19 cellular contexts compared by ENCODE assay signal in the genomic region with DNA sequence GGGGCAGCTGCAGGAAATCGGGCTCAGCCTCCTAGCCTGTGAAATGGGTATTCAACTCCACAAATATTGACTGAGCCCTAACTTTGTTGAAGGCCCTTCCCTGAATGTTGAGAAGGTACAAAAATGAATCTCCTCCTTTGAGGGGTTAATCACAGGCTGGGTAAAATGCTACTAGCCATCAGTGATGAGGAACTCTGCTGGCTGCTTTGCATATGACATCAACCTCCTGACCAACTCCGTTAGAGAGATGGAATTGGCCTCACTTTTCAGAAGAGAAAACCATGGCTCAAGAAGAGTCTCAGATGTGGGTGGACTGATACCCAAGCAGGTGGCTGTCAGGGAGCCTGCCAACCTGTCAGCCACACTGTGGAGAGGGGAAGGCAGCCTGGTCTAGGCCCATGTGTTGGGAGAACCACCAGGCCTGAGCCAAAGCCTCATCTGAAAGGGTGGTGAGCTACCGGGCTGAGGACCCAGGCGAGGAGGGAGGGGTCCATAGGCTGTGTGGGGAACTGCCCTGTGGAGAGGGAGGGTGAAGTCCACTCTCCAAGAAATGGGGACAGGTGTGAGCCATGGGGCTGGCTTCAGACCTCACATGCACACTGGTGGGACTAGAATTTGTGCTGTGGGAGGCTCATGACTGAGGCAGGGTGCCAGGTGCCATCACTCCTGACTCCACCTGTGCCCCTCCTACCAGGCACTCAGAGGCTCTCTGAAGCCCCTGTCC. TPM values are rescaled to one million over a fixed set of nuclear protein-coding genes. Genes with fewer than 3 reads are reported as not detected.
DNase-seq lines count a peak whose midpoint lies in the region; ATAC-seq, FAIRE-seq and TF ChIP-seq lines count a peak whose summit lies in the region.
"Had no signal": no experiment of that assay in that cellular context is flagged by ENCODE, and none has a peak within 500 bp of the region (broad histone marks: within the 10 kb centered on the region; RNA-seq: fewer than 3 reads in every experiment).

No MANE protein-coding gene starts in this region.

- peak; percentile 69 for FAIRE-seq in GM12891 (lab: Jason Lieb, UNC)

- DNase-seq in GM12891 (ENCODE audit: insufficient read length, low spot score): no peak
- DNase-seq in head of caudate nucleus: no peak
- DNase-seq in naive thymus-derived CD4-positive, alpha-beta T cell: no peak
- DNase-seq: activated naive CD8-positive, alpha-beta T cell treated with anti-CD3 and anti-CD28 coated beads, Interleukin-2, amount 50 U/mL, for 24 hours; cortex of kidney; hippocampal formation; islet precursor cell; mammary epithelial cell; naive B cell; NCI-H2107; NCI-H524 treated with DMSO at 0.1 percent for 48 hours; stimulated activated CD8-positive, alpha-beta memory T cell treated with anti-CD3 and anti-CD28 coated beads, Interleukin-4, amount 100 ng/mL, for 48 hours had no signal

- POLR2A ChIA-PET in naive thymus-derived CD4-positive, alpha-beta T cell (lab: Charles Lee): no interaction called here

- no peaks in the 10 kb centered on the region for H4K20me1 ChIP-seq in KMS-11 (ENCODE audit: insufficient read depth)

- CTCF ChIA-PET in naive thymus-derived CD4-positive, alpha-beta T cell (lab: Charles Lee): interaction anchor here (0.7 kb wide), 1 partner anchor 137 kb away, joined by 4 read pairs; no protein-coding TSS in a partner anchor

- H3K4me3 Mint-ChIP-seq in naive thymus-derived CD4-positive, alpha-beta T cell: no peak overlapping the region
- H3K4me3 Mint-ChIP-seq: activated naive CD8-positive, alpha-beta T cell treated with anti-CD3 and anti-CD28 coated beads, Interleukin-2, amount 50 U/mL, for 24 hours; naive B cell had no signal

- no peak overlapping the region for H2AFZ ChIP-seq in KMS-11 (ENCODE audit: low read depth)

- peaks cover 0 to 2% (median 0%) of the 10 kb centered on the region in 5 donors for H3K36me3 Mint-ChIP-seq in naive thymus-derived CD4-positive, alpha-beta T cell
- H3K36me3 Mint-ChIP-seq: naive B cell had no signal

- TF ChIP-seq POLR2A in GM12891 (IDR thresholded peaks at IDR 0.05; ENCODE audit: low read depth, low read length): no peak

- intact Hi-C loops in head of caudate nucleus (cut with DNase I): no loop called here
- intact Hi-C loops in naive thymus-derived CD4-positive, alpha-beta T cell (cut with micrococcal nuclease): no loop called here

- H3K4me1 ChIP-seq in KMS-11 (ENCODE audit: low read depth, poor library complexity, severe bottlenecking): peaks cover 20% of the 10 kb centered on the region
- no peaks in the 10 kb centered on the region for H3K4me1 ChIP-seq in naive thymus-derived CD4-positive, alpha-beta T cell (ENCODE audit: control insufficient read depth in 2 of 2, insufficient read depth in 2 of 2, low read length in 2 of 2)
- H3K4me1 ChIP-seq: suprapubic skin, vagina had no signal

- peaks cover 0 to 10% (median 0%) of the 10 kb centered on the region in 7 donors for H3K4me1 Mint-ChIP-seq in naive thymus-derived CD4-positive, alpha-beta T cell
- H3K4me1 Mint-ChIP-seq: activated naive CD8-positive, alpha-beta T cell treated with anti-CD3 and anti-CD28 coated beads, Interleukin-2, amount 50 U/mL, for 24 hours had no signal

- no peak overlapping the region for H3K4me3 ChIP-seq in KMS-11 (IDR thresholded peaks at IDR 0.05; ENCODE audit: insufficient read depth, low read depth, low read length)
- no peak overlapping the region for H3K4me3 ChIP-seq in naive thymus-derived CD4-positive, alpha-beta T cell (ENCODE audit: low read length)
- H3K4me3 ChIP-seq: smooth muscle cell, suprapubic skin, vagina had no signal

- H3K27me3 Mint-ChIP-seq in naive thymus-derived CD4-positive, alpha-beta T cell: no peaks in the 10 kb centered on the region
- H3K27me3 Mint-ChIP-seq: activated naive CD8-positive, alpha-beta T cell treated with anti-CD3 and anti-CD28 coated beads, Interleukin-2, amount 50 U/mL, for 24 hours; naive B cell had no signal

- H3K27me3 ChIP-seq in KMS-11 (ENCODE audit: insufficient read depth, low read depth): no peaks in the 10 kb centered on the region
- no peaks in the 10 kb centered on the region for H3K27me3 ChIP-seq in naive thymus-derived CD4-positive, alpha-beta T cell (ENCODE audit: control insufficient read depth in 2 of 2, insufficient read depth in 2 of 2, low read length in 2 of 2)
- H3K27me3 ChIP-seq: suprapubic skin, vagina had no signal

- no peaks in the 10 kb centered on the region for H3K9me3 ChIP-seq in naive thymus-derived CD4-positive, alpha-beta T cell (ENCODE audit: control insufficient read depth in 2 of 3, low read length in 3 of 3)
- H3K9me3 ChIP-seq: suprapubic skin, vagina had no signal

- H3K36me3 ChIP-seq in KMS-11 (ENCODE audit: insufficient read depth): no peaks in the 10 kb centered on the region
- H3K36me3 ChIP-seq in naive thymus-derived CD4-positive, alpha-beta T cell (ENCODE audit: control insufficient read depth in 2 of 3, insufficient read depth in 3 of 3, low read length in 3 of 3): no peaks in the 10 kb centered on the region
- H3K36me3 ChIP-seq: suprapubic skin, vagina had no signal

- no peaks in the 10 kb centered on the region for H3K9me3 Mint-ChIP-seq in naive thymus-derived CD4-positive, alpha-beta T cell
- H3K9me3 Mint-ChIP-seq: activated naive CD8-positive, alpha-beta T cell treated with anti-CD3 and anti-CD28 coated beads, Interleukin-2, amount 50 U/mL, for 24 hours; naive B cell had no signal

- no peak for TF ChIP-seq CTCF in KMS-11 (conservative IDR thresholded peaks at IDR 0.05; ENCODE audit: low read depth, low read length)

- ATAC-seq in esophagus mucosa: peak; percentile 21
- ATAC-seq in naive thymus-derived CD4-positive, alpha-beta T cell: no peak
- ATAC-seq: activated naive CD8-positive, alpha-beta T cell treated with anti-CD3 and anti-CD28 coated beads, Interleukin-2, amount 50 U/mL, for 24 hours had no signal

- no peak overlapping the region for H3K9ac ChIP-seq in KMS-11

- peaks cover 10% of the 10 kb centered on the region; the same call in 1 of the 2 replicates for H3K79me2 ChIP-seq in KMS-11 (ENCODE audit: insufficient read depth, low read depth)

- peak overlapping the region; percentile 29; the same call in 1 of the 2 replicates for H3K4me2 ChIP-seq in KMS-11
- H3K4me2 ChIP-seq: smooth muscle cell had no signal

- H3K27ac ChIP-seq in KMS-11: peak overlapping the region; percentile 18
- no peak overlapping the region for H3K27ac ChIP-seq in naive thymus-derived CD4-positive, alpha-beta T cell (ENCODE audit: low read depth, low read length)
- H3K27ac ChIP-seq: suprapubic skin, vagina had no signal

- H3K27ac Mint-ChIP-seq in naive thymus-derived CD4-positive, alpha-beta T cell: peak overlapping the region in 1 of 9 donors; percentile 32
- H3K27ac Mint-ChIP-seq: activated naive CD8-positive, alpha-beta T cell treated with anti-CD3 and anti-CD28 coated beads, Interleukin-2, amount 50 U/mL, for 24 hours had no signal

TF ChIP-seq in GM12891, 5 proteins besides CTCF, POLR2A, EP300 and RAD21:
- TF ChIP-seq SPI1 (IDR thresholded peaks at IDR 0.05; ENCODE audit: low read depth, low read length) (peak; percentile 37), POU2F2 (IDR thresholded peaks at IDR 0.05; ENCODE audit: low read depth, low read length) (peak; percentile 93; the same call in 1 of the 2 replicates), TAF1 (IDR thresholded peaks at IDR 0.05; ENCODE audit: low read depth, low read length) (no peak), PAX5 (IDR thresholded peaks at IDR 0.05; ENCODE audit: insufficient read depth, low read length, severe bottlenecking) (no peak)
TF ChIP-seq in GM12891: peak in this region for 2.

RNA-seq across cellular contexts. Expression of gene CDCA5, which starts 11.8 kb away (rescaled TPM):
- polyA plus RNA-seq in GM12891 (2012; ENCODE audit: low read depth, missing spikeins): 43.2 TPM
- total RNA-seq in esophagus mucosa: 14.1 TPM
- total RNA-seq in naive thymus-derived CD4-positive, alpha-beta T cell: 10 to 100 TPM in 1 of 5 experiments, 1 to 10 TPM in 1, under 1 TPM in 3; 0.56 to 68.1 (median 0.81) TPM
- under 1 TPM; 0.31 to 0.47 TPM for polyA plus RNA-seq in naive thymus-derived CD4-positive, alpha-beta T cell

RNA-seq across cellular contexts. Expression of gene ZFPL1, which starts 12.0 kb away (rescaled TPM):
- 32.4 TPM for polyA plus RNA-seq in GM12891 (2012; ENCODE audit: low read depth, missing spikeins)
- 25.7 TPM for total RNA-seq in esophagus mucosa
- 10 to 100 TPM; 29.9 to 53.0 (median 49.3) TPM for total RNA-seq in naive thymus-derived CD4-positive, alpha-beta T cell
- polyA plus RNA-seq in naive thymus-derived CD4-positive, alpha-beta T cell: 10 to 100 TPM; 24.2 to 30.9 TPM

RNA-seq across cellular contexts. Expression of gene NAALADL1, which starts 13.7 kb away (rescaled TPM):
- 17.7 TPM for polyA plus RNA-seq in GM12891 (2012; ENCODE audit: low read depth, missing spikeins)
- 2.7 TPM for total RNA-seq in esophagus mucosa
- 10 to 100 TPM; 12.2 to 23.4 (median 18.8) TPM for total RNA-seq in naive thymus-derived CD4-positive, alpha-beta T cell
- 10 to 100 TPM; 18.6 to 25.3 TPM for polyA plus RNA-seq in naive thymus-derived CD4-positive, alpha-beta T cell
- total RNA-seq: Daoy, SK-MEL-5 had no signal

RNA-seq across cellular contexts. Expression of gene VPS51, which starts 23.9 kb away (rescaled TPM):
- 78.4 TPM for polyA plus RNA-seq in GM12891 (2012; ENCODE audit: low read depth, missing spikeins)
- 76.4 TPM for total RNA-seq in esophagus mucosa
- total RNA-seq in naive thymus-derived CD4-positive, alpha-beta T cell: 100 to 1,000 TPM; 159 to 269 (median 256) TPM
- polyA plus RNA-seq in naive thymus-derived CD4-positive, alpha-beta T cell: 100 to 1,000 TPM; 106 to 130 TPM

RNA-seq across cellular contexts. Expression of gene SAC3D1, which starts 31.1 kb away (rescaled TPM):
- 10.0 TPM for polyA plus RNA-seq in GM12891 (2012; ENCODE audit: low read depth, missing spikeins)
- 11.3 TPM for total RNA-seq in esophagus mucosa
- total RNA-seq in naive thymus-derived CD4-positive, alpha-beta T cell: 10 to 100 TPM in 1 of 5 experiments, 1 to 10 TPM in 4; 2.7 to 18.2 (median 8.6) TPM
- 10 to 100 TPM; 11.5 to 17.2 TPM for polyA plus RNA-seq in naive thymus-derived CD4-positive, alpha-beta T cell
